28 cellular contexts compared by ENCODE assay signal in the genomic region with DNA sequence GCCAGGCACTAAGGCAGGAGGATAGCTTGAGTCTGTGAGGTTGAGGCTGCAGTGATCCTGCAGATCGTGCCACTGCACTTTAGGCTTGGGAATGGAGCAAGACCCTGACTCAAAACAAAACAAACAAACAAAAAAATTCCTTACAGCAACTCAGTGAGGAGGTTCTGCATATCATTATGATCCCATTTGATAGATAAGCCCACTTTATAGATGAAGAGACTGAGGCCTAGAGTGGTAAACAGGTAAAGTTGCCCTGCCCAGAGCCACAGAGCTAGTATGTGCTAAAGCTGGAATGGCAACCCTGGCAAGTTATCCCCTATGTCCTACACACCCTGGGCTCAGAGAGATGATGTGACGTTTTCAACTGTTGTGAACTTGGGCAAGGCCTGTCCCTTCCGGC. TPM values are rescaled to one million over a fixed set of nuclear protein-coding genes. Genes with fewer than 3 reads are reported as not detected.
"Had no signal": no experiment of that assay in that cellular context is flagged by ENCODE, and none has a peak within 500 bp of the region (broad histone marks: within the 10 kb centered on the region; RNA-seq: fewer than 3 reads in every experiment).

No MANE protein-coding gene starts in this region.

- ATAC-seq: activated CD8-positive, alpha-beta memory T cell treated with anti-CD3 and anti-CD28 coated beads, Interleukin-2, amount 10 ng/mL, durations not matched to agents 7 days and 5 days; activated CD8-positive, alpha-beta T cell treated with anti-CD3 and anti-CD28 coated beads for 36 hours; body of pancreas; left lung; natural killer cell treated with Interleukin-12 subunit alpha and Interleukin-12 subunit beta and Interleukin-15 and Interleukin-18, amount 100 ng/mL, for 72 hours; sciatic nerve; stimulated activated memory B cell treated with anti-CD40 and anti-IgM and Interleukin-4, amounts not matched to agents 10 μg/mL and 1 μg/mL and 100 μg/mL, for 72 hours had no signal

- H3K4me3 Mint-ChIP-seq: activated CD4-positive, alpha-beta T cell treated with anti-CD3 and anti-CD28 coated beads, Interleukin-2, amount 10 ng/mL, durations not matched to agents 7 days and 5 days; activated CD8-positive, alpha-beta memory T cell treated with anti-CD3 and anti-CD28 coated beads, Interleukin-2, amount 10 ng/mL, durations not matched to agents 7 days and 5 days; activated CD8-positive, alpha-beta T cell treated with anti-CD3 and anti-CD28 coated beads for 36 hours; natural killer cell treated with Interleukin-12 subunit alpha and Interleukin-12 subunit beta and Interleukin-15 and Interleukin-18, amount 100 ng/mL, for 72 hours; stimulated activated memory B cell treated with anti-CD40 and anti-IgM and Interleukin-4, amounts not matched to agents 10 μg/mL and 1 μg/mL and 100 μg/mL, for 72 hours; T-helper 2 cell treated with Interferon-gamma antibody and Interleukin-4, amounts not matched to agents 5 μg/mL and 100 μg/mL, for 36 hours; type B pancreatic cell had no signal

- DNase-seq: activated CD4-positive, alpha-beta T cell treated with anti-CD3 and anti-CD28 coated beads, Interleukin-2, amount 10 ng/mL, durations not matched to agents 7 days and 5 days; activated CD4-positive, CD25-positive, alpha-beta regulatory T cell treated with anti-CD3 and anti-CD28 coated beads, Interleukin-2, amount 50 U/mL, for 72 hours; activated CD8-positive, alpha-beta memory T cell treated with anti-CD3 and anti-CD28 coated beads, Interleukin-2, amount 10 ng/mL, durations not matched to agents 7 days and 5 days; activated CD8-positive, alpha-beta T cell treated with anti-CD3 and anti-CD28 coated beads for 36 hours; activated effector memory CD4-positive, alpha-beta T cell treated with anti-CD3 and anti-CD28 coated beads, Interleukin-2, amount 50 U/mL, for 16 hours; activated naive CD4-positive, alpha-beta T cell treated with anti-CD3 and anti-CD28 coated beads, Interleukin-2, amount 50 U/mL, for 16 hours; activated T-cell treated with anti-CD3 and anti-CD28 coated beads for 4 hours; anterior cingulate cortex; body of pancreas; effector CD4-positive, alpha-beta T cell; heart right ventricle; left lung; mammary epithelial cell; midbrain; nucleus accumbens; small intestine; stimulated activated CD4-positive, alpha-beta T cell treated with anti-CD3 and anti-CD28 coated beads, Interleukin-15, amount 100 ng/mL, for 24 hours; stomach; testis had no signal

- H3K36me3 Mint-ChIP-seq: activated CD8-positive, alpha-beta memory T cell treated with anti-CD3 and anti-CD28 coated beads, Interleukin-2, amount 10 ng/mL, durations not matched to agents 7 days and 5 days; natural killer cell treated with Interleukin-12 subunit alpha and Interleukin-12 subunit beta and Interleukin-15 and Interleukin-18, amount 100 ng/mL, for 72 hours; stimulated activated memory B cell treated with anti-CD40 and anti-IgM and Interleukin-4, amounts not matched to agents 10 μg/mL and 1 μg/mL and 100 μg/mL, for 72 hours; type B pancreatic cell had no signal

- H3K27ac ChIP-seq: body of pancreas, cardiac muscle cell, left lung, stomach, vagina, VCaP had no signal

- H3K4me3 ChIP-seq: body of pancreas, cardiac muscle cell, left lung, stomach, testis, vagina had no signal

- FAIRE-seq: endometrium, small intestine had no signal

- H3K9me3 ChIP-seq: body of pancreas, heart right ventricle, left lung, stomach, testis, vagina had no signal

- H3K27ac Mint-ChIP-seq: activated CD4-positive, alpha-beta T cell treated with anti-CD3 and anti-CD28 coated beads, Interleukin-2, amount 10 ng/mL, durations not matched to agents 7 days and 5 days; activated CD8-positive, alpha-beta memory T cell treated with anti-CD3 and anti-CD28 coated beads, Interleukin-2, amount 10 ng/mL, durations not matched to agents 7 days and 5 days; activated CD8-positive, alpha-beta T cell treated with anti-CD3 and anti-CD28 coated beads for 36 hours; natural killer cell treated with Interleukin-12 subunit alpha and Interleukin-12 subunit beta and Interleukin-15 and Interleukin-18, amount 100 ng/mL, for 72 hours; stimulated activated memory B cell treated with anti-CD40 and anti-IgM and Interleukin-4, amounts not matched to agents 10 μg/mL and 1 μg/mL and 100 μg/mL, for 72 hours; T-helper 2 cell treated with Interferon-gamma antibody and Interleukin-4, amounts not matched to agents 5 μg/mL and 100 μg/mL, for 36 hours; type B pancreatic cell had no signal

- H3K4me1 Mint-ChIP-seq: activated CD4-positive, alpha-beta T cell treated with anti-CD3 and anti-CD28 coated beads, Interleukin-2, amount 10 ng/mL, durations not matched to agents 7 days and 5 days; activated CD8-positive, alpha-beta memory T cell treated with anti-CD3 and anti-CD28 coated beads, Interleukin-2, amount 10 ng/mL, durations not matched to agents 7 days and 5 days had no signal

- H3K36me3 ChIP-seq: cardiac muscle cell, left lung, stomach, vagina had no signal

- H3K4me1 ChIP-seq: body of pancreas, left lung, stomach had no signal

- H3K9me3 Mint-ChIP-seq: activated CD4-positive, alpha-beta T cell treated with anti-CD3 and anti-CD28 coated beads, Interleukin-2, amount 10 ng/mL, durations not matched to agents 7 days and 5 days; activated CD8-positive, alpha-beta T cell treated with anti-CD3 and anti-CD28 coated beads for 36 hours; natural killer cell treated with Interleukin-12 subunit alpha and Interleukin-12 subunit beta and Interleukin-15 and Interleukin-18, amount 100 ng/mL, for 72 hours; stimulated activated memory B cell treated with anti-CD40 and anti-IgM and Interleukin-4, amounts not matched to agents 10 μg/mL and 1 μg/mL and 100 μg/mL, for 72 hours; T-helper 2 cell treated with Interferon-gamma antibody and Interleukin-4, amounts not matched to agents 5 μg/mL and 100 μg/mL, for 36 hours; type B pancreatic cell had no signal

- H3K27me3 ChIP-seq: body of pancreas, cardiac muscle cell, left lung, testis, vagina had no signal

- H3K27me3 Mint-ChIP-seq: activated CD4-positive, alpha-beta T cell treated with anti-CD3 and anti-CD28 coated beads, Interleukin-2, amount 10 ng/mL, durations not matched to agents 7 days and 5 days; activated CD8-positive, alpha-beta T cell treated with anti-CD3 and anti-CD28 coated beads for 36 hours; type B pancreatic cell had no signal

RNA-seq across cellular contexts. Expression of gene AIF1L, which starts 7.2 kb away (rescaled TPM):
- total RNA-seq: natural killer cell treated with Interleukin-12 subunit alpha and Interleukin-12 subunit beta and Interleukin-15 and Interleukin-18, amount 100 ng/mL, for 72 hours had no signal
